Comparison of ENCODE assay signal across 16 cellular contexts in genomic region chr6:90028080-90028778, GRCh38.
DNase-seq lines count a peak whose midpoint lies in the region; ATAC-seq and TF ChIP-seq lines count a peak whose summit lies in the region.
"Had no signal": no experiment of that assay in that cellular context is flagged by ENCODE, and none has a peak within 500 bp of the region (broad histone marks: within the 10 kb centered on the region; RNA-seq: fewer than 3 reads in every experiment).

No MANE protein-coding gene starts in this region.

- peaks cover 33% of the 10 kb centered on the region for H3K4me1 ChIP-seq in CD8-positive, alpha-beta memory T cell (ENCODE audit: insufficient read depth, low read length)
- H3K4me1 ChIP-seq in right cardiac atrium (ENCODE audit: control insufficient read depth, insufficient read depth, low read length), result no peaks in the 10 kb centered on the region
- H3K4me1 ChIP-seq: pancreas had no signal

- WGBS in right cardiac atrium, result 93% methylated on average over 7 of the region's 7 CpGs

- peaks cover 62% of the 10 kb centered on the region for H3K36me3 Mint-ChIP-seq in CD4-positive, alpha-beta T cell (ENCODE audit: low read depth)
- peaks cover 12% of the 10 kb centered on the region for H3K36me3 Mint-ChIP-seq in IgD-negative memory B cell
- H3K36me3 Mint-ChIP-seq in T-helper 2 cell treated with Interferon-gamma antibody and Interleukin-4, amounts not matched to agents 5 μg/mL and 100 μg/mL, for 36 hours (ENCODE audit: low read depth), result peaks cover 33% of the 10 kb centered on the region
- peaks cover 6 to 15% (median 10%) of the 10 kb centered on the region in 3 donors for H3K36me3 Mint-ChIP-seq in CD8-positive, alpha-beta memory T cell

- no peaks in the 10 kb centered on the region for H3K9me3 ChIP-seq in CD4-positive, alpha-beta T cell (ENCODE audit: control insufficient read depth, low read length)
- no peaks in the 10 kb centered on the region for H3K9me3 ChIP-seq in CD8-positive, alpha-beta memory T cell (ENCODE audit: low read length)
- no peaks in the 10 kb centered on the region for H3K9me3 ChIP-seq in right cardiac atrium (ENCODE audit: control insufficient read depth, low read length)
- H3K9me3 ChIP-seq: pancreas, transverse colon had no signal

- no peaks in the 10 kb centered on the region for H3K27me3 Mint-ChIP-seq in CD4-positive, alpha-beta T cell
- no peaks in the 10 kb centered on the region for H3K27me3 Mint-ChIP-seq in IgD-negative memory B cell
- H3K27me3 Mint-ChIP-seq in T-helper 2 cell treated with Interferon-gamma antibody and Interleukin-4, amounts not matched to agents 5 μg/mL and 100 μg/mL, for 36 hours (ENCODE audit: low read depth), result no peaks in the 10 kb centered on the region
- H3K27me3 Mint-ChIP-seq in CD8-positive, alpha-beta memory T cell, result no peaks in the 10 kb centered on the region

- no peaks in the 10 kb centered on the region for H3K36me3 ChIP-seq in CD8-positive, alpha-beta memory T cell (ENCODE audit: insufficient read depth, low read length)
- H3K36me3 ChIP-seq: pancreas, SJCRH30, transverse colon had no signal

- no peaks in the 10 kb centered on the region for H3K9me3 Mint-ChIP-seq in CD4-positive, alpha-beta T cell
- no peaks in the 10 kb centered on the region for H3K9me3 Mint-ChIP-seq in IgD-negative memory B cell
- peaks cover 4% of the 10 kb centered on the region for H3K9me3 Mint-ChIP-seq in T-helper 2 cell treated with Interferon-gamma antibody and Interleukin-4, amounts not matched to agents 5 μg/mL and 100 μg/mL, for 36 hours
- H3K9me3 Mint-ChIP-seq in CD8-positive, alpha-beta memory T cell, result peaks cover 0 to 5% (median 0%) of the 10 kb centered on the region in 5 donors

- ATAC-seq in CD4-positive, alpha-beta T cell (ENCODE audit: poor library complexity), result no peak
- ATAC-seq in left cardiac atrium (no peak), right cardiac atrium (no peak)
- ATAC-seq: pancreas had no signal

- POLR2A ChIA-PET in CD4-positive, alpha-beta T cell (lab: Charles Lee), result no interaction called here
- POLR2A ChIA-PET in CD8-positive, alpha-beta memory T cell (lab: Charles Lee), result no interaction called here

- peaks cover 71% of the 10 kb centered on the region for H3K4me1 Mint-ChIP-seq in CD4-positive, alpha-beta T cell (ENCODE audit: low read depth)
- H3K4me1 Mint-ChIP-seq in IgD-negative memory B cell, result peaks cover 36 to 41% (median 39%) of the 10 kb centered on the region in 3 donors
- H3K4me1 Mint-ChIP-seq in T-helper 2 cell treated with Interferon-gamma antibody and Interleukin-4, amounts not matched to agents 5 μg/mL and 100 μg/mL, for 36 hours (ENCODE audit: low read depth), result peaks cover 52% of the 10 kb centered on the region
- peaks cover 47 to 61% (median 51%) of the 10 kb centered on the region in 3 donors for H3K4me1 Mint-ChIP-seq in CD8-positive, alpha-beta memory T cell

- H3K27ac Mint-ChIP-seq in CD4-positive, alpha-beta T cell, result peak overlapping the region; percentile 37
- peak overlapping the region in 2 of 3 donors; percentile 24 to 55 for H3K27ac Mint-ChIP-seq in IgD-negative memory B cell
- H3K27ac Mint-ChIP-seq in T-helper 2 cell treated with Interferon-gamma antibody and Interleukin-4, amounts not matched to agents 5 μg/mL and 100 μg/mL, for 36 hours, result no peak overlapping the region
- H3K27ac Mint-ChIP-seq in CD8-positive, alpha-beta memory T cell, result peak overlapping the region in 3 of 8 donors; percentile 27 to 64 (median 43)

- TF ChIP-seq CTCF in CD4-positive, alpha-beta T cell (IDR thresholded peaks at IDR 0.05), result no peak
- no peak for TF ChIP-seq CTCF in fibroblast of mammary gland (conservative IDR thresholded peaks at IDR 0.05; ENCODE audit: control insufficient read depth, insufficient read depth, low read depth, low read length)

- H3K4me3 Mint-ChIP-seq in CD4-positive, alpha-beta T cell, result peak overlapping the region; percentile 23
- H3K4me3 Mint-ChIP-seq in IgD-negative memory B cell, result no peak overlapping the region
- H3K4me3 Mint-ChIP-seq in T-helper 2 cell treated with Interferon-gamma antibody and Interleukin-4, amounts not matched to agents 5 μg/mL and 100 μg/mL, for 36 hours, result peak overlapping the region; percentile 50
- H3K4me3 Mint-ChIP-seq in CD8-positive, alpha-beta memory T cell, result peak overlapping the region in 1 of 7 donors; percentile 60

- CTCF ChIA-PET in CD4-positive, alpha-beta T cell (lab: Charles Lee), result no interaction called here
- CTCF ChIA-PET in CD8-positive, alpha-beta memory T cell (lab: Charles Lee), result no interaction called here

- H3K27ac ChIP-seq in CD4-positive, alpha-beta T cell (ENCODE audit: low read depth, low read length), result no peak overlapping the region
- no peak overlapping the region for H3K27ac ChIP-seq in CD8-positive, alpha-beta memory T cell (ENCODE audit: low read depth, low read length)
- no peak overlapping the region for H3K27ac ChIP-seq in right cardiac atrium (ENCODE audit: low read length)
- H3K27ac ChIP-seq: pancreas, SJCRH30, skin epidermis, transverse colon had no signal

- no peak for DNase-seq in CD4-positive, alpha-beta T cell
- no peak for DNase-seq in T-helper 2 cell treated with Interferon-gamma antibody and Interleukin-4, amounts not matched to agents 5 μg/mL and 100 μg/mL, for 36 hours (ENCODE audit: low spot score)
- DNase-seq in fibroblast of mammary gland (ENCODE audit: low read depth) (peak; percentile 36), posterior vena cava (ENCODE audit: low spot score) (no peak), left cardiac atrium (no peak), right cardiac atrium (no peak)
- no peak for DNase-seq in CD8-positive, alpha-beta memory T cell
- DNase-seq: glutamatergic neuron, NCI-H2081, NCI-H510A treated with DMSO at 0.1 percent for 48 hours, pancreas, SJCRH30, transverse colon had no signal

- intact Hi-C loops in CD4-positive, alpha-beta T cell (cut with DNase I, micrococcal nuclease), result loop anchor here (5.0 to 10.0 kb wide), 2 partner anchors 39 to 47 kb away; no protein-coding TSS in a partner anchor
- intact Hi-C loops in posterior vena cava (cut with DNase I), result no loop called here
- intact Hi-C loops in left cardiac atrium (cut with DNase I), result no loop called here
- intact Hi-C loops in right cardiac atrium (cut with DNase I), result no loop called here

- H3K27me3 ChIP-seq in CD4-positive, alpha-beta T cell (ENCODE audit: control insufficient read depth, insufficient read depth, low read length), result no peaks in the 10 kb centered on the region
- no peaks in the 10 kb centered on the region for H3K27me3 ChIP-seq in CD8-positive, alpha-beta memory T cell (ENCODE audit: insufficient read depth, low read length, poor library complexity, severe bottlenecking)
- H3K27me3 ChIP-seq in right cardiac atrium (ENCODE audit: control insufficient read depth, insufficient read depth), result no peaks in the 10 kb centered on the region
- H3K27me3 ChIP-seq: pancreas, SJCRH30, transverse colon had no signal

- H3K4me3 ChIP-seq in fibroblast of mammary gland (ENCODE audit: control insufficient read depth, low read depth, low read length) (no peak overlapping the region), right cardiac atrium (ENCODE audit: low read length) (no peak overlapping the region)
- no peak overlapping the region for H3K4me3 ChIP-seq in CD8-positive, alpha-beta memory T cell (ENCODE audit: low read length)
- H3K4me3 ChIP-seq: lung, pancreas, SJCRH30, skin epidermis, transverse colon had no signal

Comparison
In these comparisons a context has a peak if more than half of its experiments do, and no peak if none do; other contexts are left out.
1. H3K4me3 Mint-ChIP-seq: peak in CD4-positive, alpha-beta T cell (single experiment) and T-helper 2 cell treated with Interferon-gamma antibody and Interleukin-4, amounts not matched to agents 5 μg/mL and 100 μg/mL, for 36 hours (single experiment); none in IgD-negative memory B cell (0 of 4).
2. intact Hi-C loops: an anchor here in CD4-positive, alpha-beta T cell (5.0 to 10.0 kb wide); none called in posterior vena cava, left cardiac atrium and right cardiac atrium.